In genomic region chr1:31005617-31006166, GRCh38 we compare ENCODE assay signal across 1 cellular context.
TF ChIP-seq lines count a peak whose summit lies in the region.

No MANE protein-coding gene starts in this region.

TF ChIP-seq in GM23338, 12 proteins besides CTCF, POLR2A, EP300 and RAD21 (continued from another document):
- no peak for TF ChIP-seq REST (IDR thresholded peaks at IDR 0.05; ENCODE audit: unreplicated experiment)
- TF ChIP-seq EZH2phosphoT487 (IDR thresholded peaks at IDR 0.05; ENCODE audit: unreplicated experiment) = no peak
- TF ChIP-seq ZNF114 (CRISPR knock-in tag; IDR thresholded peaks at IDR 0.05) = no peak
- no peak for TF ChIP-seq ZNF462 (CRISPR knock-in tag; IDR thresholded peaks at IDR 0.05)
- TF ChIP-seq ZNF331 (CRISPR knock-in tag; IDR thresholded peaks at IDR 0.05; ENCODE audit: low read depth) = no peak
- no peak for TF ChIP-seq POLR2AphosphoS5 (IDR thresholded peaks at IDR 0.05; ENCODE audit: low read depth)
- no peak for TF ChIP-seq EZH2 (IDR thresholded peaks at IDR 0.05; ENCODE audit: low read depth, unreplicated experiment)
- TF ChIP-seq NANOG (IDR thresholded peaks at IDR 0.05; ENCODE audit: borderline replicate concordance) = no peak
- TF ChIP-seq CREB1 (CRISPR knock-in tag; IDR thresholded peaks at IDR 0.05; ENCODE audit: low read depth) = no peak
- TF ChIP-seq JUNB (IDR thresholded peaks at IDR 0.05; ENCODE audit: unreplicated experiment) = no peak
- no peak for TF ChIP-seq ETS1 (IDR thresholded peaks at IDR 0.05)
